ENCODE assay signal across 8 cellular contexts in the genomic region with DNA sequence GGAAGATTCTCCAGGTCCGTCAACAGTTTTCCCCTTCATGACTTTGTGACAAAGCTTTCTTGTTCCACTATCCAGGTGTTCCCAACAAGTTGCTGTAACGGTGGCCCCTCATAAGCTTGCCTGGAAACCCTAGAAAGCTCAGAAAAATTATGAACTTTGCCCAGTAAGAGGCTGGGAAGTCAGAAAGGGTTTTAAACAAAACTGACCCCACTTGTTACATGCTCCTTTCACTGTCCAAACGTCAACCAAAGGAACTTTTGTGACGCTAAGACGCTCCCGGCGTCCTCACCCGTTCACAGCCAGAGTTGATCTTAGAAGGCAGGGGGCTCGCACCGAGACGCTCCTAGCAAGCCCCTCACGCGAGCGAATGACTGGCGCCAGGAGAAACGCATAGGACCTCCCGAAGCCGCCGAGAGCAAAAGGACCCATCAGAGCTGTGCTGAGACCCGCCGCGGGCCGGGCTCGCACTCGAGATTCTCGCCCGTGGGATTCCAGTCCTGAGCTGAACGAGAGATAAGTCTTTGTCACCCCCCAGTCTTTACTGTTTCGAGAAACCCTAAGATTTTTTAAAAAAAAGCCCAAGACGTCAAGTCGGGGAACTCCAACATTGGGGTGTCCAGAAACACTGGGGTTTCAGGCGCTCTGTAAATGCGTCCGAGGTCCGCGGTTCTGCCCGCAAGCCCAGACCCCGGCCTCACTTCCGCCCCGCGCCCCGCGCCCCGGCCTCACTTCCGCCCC. TPM values are rescaled to one million over a fixed set of nuclear protein-coding genes. Genes with fewer than 3 reads are reported as not detected.
DNase-seq lines count a peak whose midpoint lies in the region; ATAC-seq and TF ChIP-seq lines count a peak whose summit lies in the region.

No MANE protein-coding gene starts in this region.

- H3K9me3 ChIP-seq in thyroid gland, result no peaks in the 10 kb centered on the region

- DNase-seq in DMS79 treated with DMSO at 0.1 percent for 48 hours (lab: John Stamatoyannopoulos, UW) (peak; percentile 51), DMS79 (lab: John Stamatoyannopoulos, UW) (no peak), SK-MEL-5 (ENCODE audit: low read depth, low spot score) (peak; percentile 4), ecto neural progenitor cell (ENCODE audit: low spot score) (peak; percentile 69), mesendoderm (peak; percentile 43), thyroid gland (peak; percentile 9 to 32), NCI-H1417 treated with DMSO at 0.1 percent for 48 hours (lab: John Stamatoyannopoulos, UW) (no peak)

- in situ Hi-C loops in SK-MEL-5 (cut with HindIII; ENCODE audit: low pct_unique_long_range_greater_than_20kb, low sequenced_read_pairs), result no loop called here

- ATAC-seq in HG02642 (IDR thresholded peaks at IDR 0.05; ENCODE audit: poor library complexity, unreplicated experiment), result peak; percentile 1

- no peak overlapping the region for H2BK120ac ChIP-seq in mesendoderm (ENCODE audit: low read depth, low read length)

- H3K4me1 ChIP-seq in mesendoderm (ENCODE audit: control insufficient read depth, low read depth, low read length), result peaks cover 9% of the 10 kb centered on the region
- peaks cover 21 to 22% of the 10 kb centered on the region in 2 donors for H3K4me1 ChIP-seq in thyroid gland

- H3K79me1 ChIP-seq in mesendoderm (ENCODE audit: low read length), result peaks cover 11% of the 10 kb centered on the region

- H3K56ac ChIP-seq in mesendoderm (ENCODE audit: low read length), result peak overlapping the region; percentile 84

- peak overlapping the region; percentile 19 for H3K4me3 ChIP-seq in mesendoderm (ENCODE audit: low read length)
- H3K4me3 ChIP-seq in thyroid gland (replicated peaks in 1 of 3), result peak overlapping the region; percentile 53 to 66 (median 62)

- H3K27ac ChIP-seq in mesendoderm (ENCODE audit: low read depth, low read length), result peak overlapping the region; percentile 97
- H3K27ac ChIP-seq in thyroid gland, result peak overlapping the region; percentile 95 to 99 (median 95)

- H2BK15ac ChIP-seq in mesendoderm (replicated peaks; ENCODE audit: low read depth), result no peak overlapping the region

- peak overlapping the region; percentile 61 for H3K18ac ChIP-seq in mesendoderm (ENCODE audit: low read length)

- TF ChIP-seq CTCF in thyroid gland (IDR thresholded peaks at IDR 0.05), result no peak

- H3K36me3 ChIP-seq in mesendoderm (ENCODE audit: control insufficient read depth, insufficient read depth, low read length) (peaks cover 3% of the 10 kb centered on the region), thyroid gland (peaks cover 4 to 8% of the 10 kb centered on the region in 2 donors)

- peaks cover 13% of the 10 kb centered on the region for H3K79me2 ChIP-seq in mesendoderm (ENCODE audit: control insufficient read depth, insufficient read depth, low read length)

- no CpG with 5 or more reads among the region's 45 CpGs for WGBS in mesendoderm (ENCODE audit: extremely low coverage, insufficient coverage, low lambda C conversion rate)
- 16 to 18% methylated on average over 21 to 40 of the region's 45 CpGs for WGBS in thyroid gland, 2 donors

- no peak overlapping the region for H2AK5ac ChIP-seq in mesendoderm (ENCODE audit: low read length)

- no peaks in the 10 kb centered on the region for H3K27me3 ChIP-seq in mesendoderm (ENCODE audit: insufficient read depth, low read length, poor library complexity)
- no peaks in the 10 kb centered on the region for H3K27me3 ChIP-seq in thyroid gland

- H4K5ac ChIP-seq in mesendoderm (ENCODE audit: low read length), result no peak overlapping the region

- no peak overlapping the region for H3K23ac ChIP-seq in mesendoderm (ENCODE audit: low read length)

- H2BK5ac ChIP-seq in mesendoderm (ENCODE audit: low read length), result peak overlapping the region; percentile 35

- peak overlapping the region; percentile 40 for H3K4ac ChIP-seq in mesendoderm (ENCODE audit: low read depth, low read length)

- H4K8ac ChIP-seq in mesendoderm (ENCODE audit: low read depth, low read length), result peak overlapping the region; percentile 94

- intact Hi-C loops in thyroid gland (cut with DNase I), result loop anchor here (10.0 kb wide), 1 partner anchor 67 kb away; a partner anchor contains a TSS

- TF ChIP-seq POLR2A in thyroid gland (IDR thresholded peaks at IDR 0.05), result no peak

- peak overlapping the region; percentile 63 for H3K9ac ChIP-seq in mesendoderm (ENCODE audit: low read length)

- H3K4me2 ChIP-seq in mesendoderm (ENCODE audit: low read length), result peak overlapping the region; percentile 19

RNA-seq across cellular contexts. Expression of a gene that starts 0.5 kb away (rescaled TPM):
- 13.8 and 14.7 TPM in 2 replicates for total RNA-seq in SK-MEL-5 (2014; rRNA removed; shearing (Covaris generic))
- polyA plus RNA-seq in SK-MEL-5 (2015; cell fraction: cytosol; rRNA removed), result 8.0 and 10.2 TPM in 2 replicates
- 2.1 and 2.5 TPM in 2 replicates for polyA plus RNA-seq in SK-MEL-5 (2015; cell fraction: nucleus; rRNA removed)
- polyA plus RNA-seq in mesendoderm (2013, experiment 1 of 2), result 155 TPM
- 160 TPM for polyA plus RNA-seq in mesendoderm (2013, experiment 2 of 2)
- total RNA-seq in thyroid gland, result 10 to 100 TPM in 1 of 4 donors, 1 to 10 TPM in 3; 5.6 to 10.4 (median 7.0) TPM

RNA-seq across cellular contexts. Expression of a gene that starts 28.1 kb away (rescaled TPM):
- total RNA-seq in SK-MEL-5 (2014; rRNA removed; shearing (Covaris generic)), result 223 and 229 TPM in 2 replicates
- polyA plus RNA-seq in SK-MEL-5 (2015; cell fraction: cytosol; rRNA removed), result 133 and 138 TPM in 2 replicates
- 236 and 265 TPM in 2 replicates for polyA plus RNA-seq in SK-MEL-5 (2015; cell fraction: nucleus; rRNA removed)
- polyA plus RNA-seq in mesendoderm (2013, experiment 1 of 2), result 221 TPM
- polyA plus RNA-seq in mesendoderm (2013, experiment 2 of 2), result 220 TPM
- 100 to 1,000 TPM in 3 of 4 donors, 10 to 100 TPM in 1; 93.4 to 139 (median 124) TPM for total RNA-seq in thyroid gland

RNA-seq across cellular contexts. Expression of a gene that starts 29.0 kb away (rescaled TPM):
- 123 and 126 TPM in 2 replicates for total RNA-seq in SK-MEL-5 (2014; rRNA removed; shearing (Covaris generic))
- polyA plus RNA-seq in SK-MEL-5 (2015; cell fraction: cytosol; rRNA removed), result 81.6 and 82.9 TPM in 2 replicates
- polyA plus RNA-seq in SK-MEL-5 (2015; cell fraction: nucleus; rRNA removed), result 14.5 and 17.7 TPM in 2 replicates
- 95.2 TPM for polyA plus RNA-seq in mesendoderm (2013, experiment 1 of 2)
- polyA plus RNA-seq in mesendoderm (2013, experiment 2 of 2), result 95.5 TPM
- total RNA-seq in thyroid gland, result 10 to 100 TPM; 48.3 to 85.7 (median 54.2) TPM

RNA-seq across cellular contexts. Expression of a gene that starts 34.0 kb away (rescaled TPM):
- 59.6 and 59.7 TPM in 2 replicates for total RNA-seq in SK-MEL-5 (2014; rRNA removed; shearing (Covaris generic))
- 28.8 and 34.7 TPM in 2 replicates for polyA plus RNA-seq in SK-MEL-5 (2015; cell fraction: cytosol; rRNA removed)
- polyA plus RNA-seq in SK-MEL-5 (2015; cell fraction: nucleus; rRNA removed), result 30.7 and 32.3 TPM in 2 replicates
- polyA plus RNA-seq in mesendoderm (2013, experiment 1 of 2), result 107 TPM
- polyA plus RNA-seq in mesendoderm (2013, experiment 2 of 2), result 107 TPM
- 100 to 1,000 TPM in 3 of 4 donors, 10 to 100 TPM in 1; 83.6 to 132 (median 119) TPM for total RNA-seq in thyroid gland

RNA-seq across cellular contexts. Expression of a gene that starts 38.8 kb away (rescaled TPM):
- total RNA-seq in SK-MEL-5 (2014; rRNA removed; shearing (Covaris generic)), result 0.05 TPM in 1 of 2 replicates, not detected in the other
- not detected in 2 replicates for polyA plus RNA-seq in SK-MEL-5 (2015; cell fraction: cytosol; rRNA removed)
- polyA plus RNA-seq in SK-MEL-5 (2015; cell fraction: nucleus; rRNA removed), result 0.39 TPM in 1 of 2 replicates, not detected in the other
- 0.14 TPM for polyA plus RNA-seq in mesendoderm (2013, experiment 1 of 2)
- 0.06 TPM for polyA plus RNA-seq in mesendoderm (2013, experiment 2 of 2)
- total RNA-seq in thyroid gland, result 1 to 10 TPM in 1 of 4 donors, not detected in 3; 2.0 TPM

Comparison
In these comparisons a context has a peak if more than half of its experiments do, and no peak if none do; other contexts are left out.
1. DNase-seq: peak in DMS79 treated with DMSO at 0.1 percent for 48 hours (single experiment), SK-MEL-5 (single experiment), ecto neural progenitor cell (single experiment), mesendoderm (single experiment) and thyroid gland (2 of 2); none in DMS79 (single experiment) and NCI-H1417 treated with DMSO at 0.1 percent for 48 hours (single experiment).